8 cellular contexts compared by ENCODE assay signal in genomic region chr7:71733108-71733870, GRCh38.
DNase-seq lines count a peak whose midpoint lies in the region; ATAC-seq, FAIRE-seq and TF ChIP-seq lines count a peak whose summit lies in the region.

No MANE protein-coding gene starts in this region.

- ATAC-seq in HG03469 (IDR thresholded peaks at IDR 0.05; ENCODE audit: unreplicated experiment): no peak

- no peak for TF ChIP-seq POLR2A in H54 (IDR thresholded peaks at IDR 0.05; ENCODE audit: low read depth, low read length)

- peaks cover 0 to 2% (median 0%) of the 10 kb centered on the region in 7 donors for H3K9me3 Mint-ChIP-seq in CD14-positive monocyte

- H3K27me3 Mint-ChIP-seq in CD14-positive monocyte (ENCODE audit: low read depth in 3 of 3): peaks cover 2 to 10% (median 8%) of the 10 kb centered on the region in 3 donors

- no peak for FAIRE-seq in H54 (lab: Jason Lieb, UNC)

- intact Hi-C loops in CD14-positive monocyte (cut with micrococcal nuclease): loop anchor here in 1 of 2 donors (10.0 kb wide), 1 partner anchor 878 kb away; no protein-coding TSS in a partner anchor

- H3K36me3 Mint-ChIP-seq in CD14-positive monocyte: no peaks in the 10 kb centered on the region

- no peak overlapping the region for H3K4me3 Mint-ChIP-seq in CD14-positive monocyte

- TF ChIP-seq CTCF in CD14-positive monocyte (IDR thresholded peaks at IDR 0.05): peak; percentile 91

- no peak overlapping the region for H3K27ac Mint-ChIP-seq in CD14-positive monocyte

- H3K4me1 Mint-ChIP-seq in CD14-positive monocyte: no peaks in the 10 kb centered on the region

- DNase-seq in CD14-positive monocyte (ENCODE audit: low spot score): no peak
- peak; percentile 74 for DNase-seq in H54 (ENCODE audit: insufficient read length, low spot score)
- peak; percentile 6 for DNase-seq in NCI-H345 treated with DMSO at 0.1 percent for 48 hours (lab: John Stamatoyannopoulos, UW; ENCODE audit: unreplicated experiment)
- DNase-seq in activated CD4-positive, alpha-beta T cell treated with anti-CD3 and anti-CD28 coated beads, Interleukin-2, amount 50 U/mL, for 4 hours: peak; percentile 21 to 37
- DNase-seq in effector CD8-positive, alpha-beta T cell (lab: John Stamatoyannopoulos, UW): peak; percentile 22
- peak; percentile 66 to 67 for DNase-seq in lung microvascular endothelial cell (ENCODE audit: low read depth in 2 of 2)
- peak; percentile 41 to 68 (median 60) for DNase-seq in stimulated activated CD4-positive, alpha-beta T cell treated with anti-CD3 and anti-CD28 coated beads, TNF-alpha, amount 100 ng/mL, for 48 hours (ENCODE audit: low read depth in 3 of 3)
